ENCODE assay signal across 8 cellular contexts in genomic region chr22:18077639-18078328, GRCh38. TPM values are rescaled to one million over a fixed set of nuclear protein-coding genes. Genes with fewer than 3 reads are reported as not detected.
DNase-seq lines count a peak whose midpoint lies in the region; ATAC-seq, FAIRE-seq and TF ChIP-seq lines count a peak whose summit lies in the region.

Gene PEX26, plus strand, starts transcription at chr22:18077990. Its CDS starts 387 bp downstream, at chr22:18078377.

- peak; percentile 96 for FAIRE-seq in GM19239 (lab: Jason Lieb, UNC)

- peaks cover 27% of the 10 kb centered on the region for H3K36me3 ChIP-seq in BE2C

- peaks cover 9% of the 10 kb centered on the region for H3K4me1 ChIP-seq in BE2C

- H3K27me3 ChIP-seq in BE2C = no peaks in the 10 kb centered on the region

- ATAC-seq in HG03457 (IDR thresholded peaks at IDR 0.05; ENCODE audit: unreplicated experiment) (peak; percentile 78), left lobe of liver (peak; percentile 93)

- DNase-seq in BE2C (peak; percentile 93), GM19239 (ENCODE audit: insufficient read length, low spot score) (peak; percentile 92), NCI-H69 (lab: John Stamatoyannopoulos, UW) (peak; percentile 99), dedifferentiated amniotic fluid mesenchymal stem cell (ENCODE audit: extremely low spot score) (peak; percentile 94), left lobe of liver (ENCODE audit: low spot score) (peak; percentile 95)
- peak; percentile 93 for DNase-seq in activated CD4-positive, alpha-beta T cell treated with anti-CD3 and anti-CD28 coated beads, Interleukin-2, amount 50 U/mL, for 1 hour
- DNase-seq in stimulated activated CD4-positive, alpha-beta T cell treated with anti-CD3 and anti-CD28 coated beads, Interleukin-2, amount 100 ng/mL, for 4 hours (ENCODE audit: low read depth) = peak; percentile 93

- no peaks in the 10 kb centered on the region for H3K9me3 ChIP-seq in BE2C

- H3K4me3 ChIP-seq in BE2C (ENCODE audit: low read depth, low read length) = peak within 1 kb of the TSS; percentile 99

- no peak for TF ChIP-seq CTCF in BE2C (IDR thresholded peaks at IDR 0.05; ENCODE audit: low read depth, low read length)

RNA-seq across cellular contexts. Expression of gene PEX26, which starts in this region (rescaled TPM):
- polyA plus RNA-seq in BE2C (2012; ENCODE audit: insufficient read depth, insufficient read length, low read depth) = 15.3 TPM
- total RNA-seq in left lobe of liver = 26.2 TPM

Comparison
In these comparisons a context has a peak if more than half of its experiments do, and no peak if none do; other contexts are left out.
1. Peak in every context shown above with its lines: DNase-seq, ATAC-seq and H3K4me3 ChIP-seq.